25 cellular contexts compared by ENCODE assay signal in the genomic region with DNA sequence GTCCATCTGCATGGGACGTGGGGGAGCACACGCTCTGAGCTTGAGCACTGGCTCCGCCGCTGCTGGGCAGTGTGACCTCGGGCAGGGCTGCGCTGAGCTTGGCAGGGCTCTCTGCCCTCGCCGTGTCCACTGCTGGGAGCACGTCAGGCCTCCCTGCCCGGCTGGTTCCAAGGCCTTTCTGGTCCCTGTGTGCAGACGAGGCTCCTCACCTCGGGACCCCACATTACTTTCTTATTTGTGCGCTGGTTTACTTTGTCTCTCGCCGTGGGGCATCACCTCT. TPM values are rescaled to one million over a fixed set of nuclear protein-coding genes. Genes with fewer than 3 reads are reported as not detected.
DNase-seq lines count a peak whose midpoint lies in the region; ATAC-seq and TF ChIP-seq lines count a peak whose summit lies in the region.
"Had no signal": no experiment of that assay in that cellular context is flagged by ENCODE, and none has a peak within 500 bp of the region (broad histone marks: within the 10 kb centered on the region; RNA-seq: fewer than 3 reads in every experiment).

No MANE protein-coding gene starts in this region.

- no peaks in the 10 kb centered on the region for H3K9me3 Mint-ChIP-seq in nephron progenitor cell
- H3K9me3 Mint-ChIP-seq: activated CD4-positive, alpha-beta T cell treated with anti-CD3 and anti-CD28 coated beads, Interleukin-2, amount 10 ng/mL, durations not matched to agents 7 days and 5 days; activated naive CD8-positive, alpha-beta T cell treated with anti-CD3 and anti-CD28 coated beads for 36 hours; mesothelial cell of epicardium; stimulated activated effector memory CD8-positive, alpha-beta T cell treated with anti-CD3 and anti-CD28 coated beads, Interleukin-12 subunit alpha, Interleukin-12 subunit beta, amount 100 ng/mL, for 72 hours had no signal

- no peak overlapping the region for H3K4me3 ChIP-seq in adrenal gland
- H3K4me3 ChIP-seq in suprapubic skin: no peak overlapping the region
- H3K4me3 ChIP-seq: HAP-1, Peyer's patch had no signal

- no peak for TF ChIP-seq CTCF in C4-2B (conservative IDR thresholded peaks at IDR 0.05)
- no peak for TF ChIP-seq CTCF in adrenal gland (IDR thresholded peaks at IDR 0.05)
- no peak for TF ChIP-seq CTCF in nephron progenitor cell (IDR thresholded peaks at IDR 0.05)
- no peak for TF ChIP-seq CTCF in suprapubic skin (IDR thresholded peaks at IDR 0.05)

- TF ChIP-seq EP300 in suprapubic skin (IDR thresholded peaks at IDR 0.05): no peak

- ATAC-seq in GM21723 (IDR thresholded peaks at IDR 0.05; ENCODE audit: unreplicated experiment): no peak
- ATAC-seq: left ventricle myocardium superior had no signal

- H3K27ac Mint-ChIP-seq in nephron progenitor cell: peak overlapping the region; percentile 69
- H3K27ac Mint-ChIP-seq: activated CD4-positive, alpha-beta T cell treated with anti-CD3 and anti-CD28 coated beads, Interleukin-2, amount 10 ng/mL, durations not matched to agents 7 days and 5 days; activated naive CD8-positive, alpha-beta T cell treated with anti-CD3 and anti-CD28 coated beads for 36 hours; B cell; mesothelial cell of epicardium had no signal

- H3K9me3 ChIP-seq in adrenal gland (replicated peaks in 1 of 3) (no peaks in the 10 kb centered on the region), suprapubic skin (no peaks in the 10 kb centered on the region)
- H3K9me3 ChIP-seq: HAP-1, Peyer's patch had no signal

- peak overlapping the region; percentile 98 for H3K27ac ChIP-seq in C4-2B
- peak overlapping the region in 4 of 5 donors; percentile 84 to 99 (median 94) for H3K27ac ChIP-seq in adrenal gland
- peak overlapping the region; percentile 66 for H3K27ac ChIP-seq in suprapubic skin
- H3K27ac ChIP-seq: epithelial cell of prostate, Peyer's patch had no signal

- H3K27me3 Mint-ChIP-seq in nephron progenitor cell (ENCODE audit: low read depth, poor library complexity): no peaks in the 10 kb centered on the region
- H3K27me3 Mint-ChIP-seq: activated CD4-positive, alpha-beta T cell treated with anti-CD3 and anti-CD28 coated beads, Interleukin-2, amount 10 ng/mL, durations not matched to agents 7 days and 5 days; activated naive CD8-positive, alpha-beta T cell treated with anti-CD3 and anti-CD28 coated beads for 36 hours; B cell had no signal

- H3K4me1 ChIP-seq in adrenal gland (replicated peaks in 1 of 2) (peaks cover 88 to 92% of the 10 kb centered on the region in 2 donors), suprapubic skin (peaks cover 96% of the 10 kb centered on the region)
- H3K4me1 ChIP-seq: HAP-1 had no signal

- TF ChIP-seq POLR2A in adrenal gland (IDR thresholded peaks at IDR 0.05) (peak in 1 of 2 donors; percentile 64), suprapubic skin (IDR thresholded peaks at IDR 0.05) (no peak), erythroblast (IDR thresholded peaks at IDR 0.05; ENCODE audit: low read length) (no peak)

- DNase-seq in adrenal gland (peak; percentile 72 to 90 (median 82)), nephron progenitor cell (no peak), suprapubic skin (ENCODE audit: low spot score in 2 of 2) (no peak), NCI-H146 treated with DMSO at 0.1 percent for 48 hours (lab: John Stamatoyannopoulos, UW; ENCODE audit: unreplicated experiment) (no peak), erythroblast (lab: John Stamatoyannopoulos, UW) (no peak), NCI-H2029 (lab: John Stamatoyannopoulos, UW) (no peak)
- DNase-seq: activated CD4-positive, alpha-beta T cell treated with anti-CD3 and anti-CD28 coated beads, Interleukin-2, amount 10 ng/mL, durations not matched to agents 7 days and 5 days; activated gamma-delta T cell; activated naive CD8-positive, alpha-beta T cell treated with anti-CD3 and anti-CD28 coated beads for 36 hours; activated T-cell treated with anti-CD3 and anti-CD28 coated beads, Interleukin-2, amount 50 U/mL, for 1 hour; aorta; left ventricle myocardium superior; NCI-H146; NCI-H748 treated with DMSO at 0.1 percent for 48 hours; occipital lobe; Peyer's patch; SIG-M5; T-helper 9 cell had no signal

- H3K4me3 Mint-ChIP-seq in nephron progenitor cell: no peak overlapping the region
- H3K4me3 Mint-ChIP-seq: activated CD4-positive, alpha-beta T cell treated with anti-CD3 and anti-CD28 coated beads, Interleukin-2, amount 10 ng/mL, durations not matched to agents 7 days and 5 days; activated naive CD8-positive, alpha-beta T cell treated with anti-CD3 and anti-CD28 coated beads for 36 hours; B cell; mesothelial cell of epicardium; stimulated activated effector memory CD8-positive, alpha-beta T cell treated with anti-CD3 and anti-CD28 coated beads, Interleukin-12 subunit alpha, Interleukin-12 subunit beta, amount 100 ng/mL, for 72 hours had no signal

- H3K27me3 ChIP-seq in adrenal gland (no peaks in the 10 kb centered on the region), suprapubic skin (no peaks in the 10 kb centered on the region)
- H3K27me3 ChIP-seq: Peyer's patch had no signal

- H3K36me3 ChIP-seq in adrenal gland (replicated peaks in 1 of 2): no peaks in the 10 kb centered on the region
- no peaks in the 10 kb centered on the region for H3K36me3 ChIP-seq in suprapubic skin
- H3K36me3 ChIP-seq: HAP-1 had no signal

- WGBS in adrenal gland, 4 donors: 42 to 67% (median 57%) methylated on average over 4 to 15 of the region's 15 CpGs
- 73% methylated on average over 13 of the region's 15 CpGs for WGBS in suprapubic skin

- peaks cover 56% of the 10 kb centered on the region for H3K4me1 Mint-ChIP-seq in nephron progenitor cell
- H3K4me1 Mint-ChIP-seq: activated CD4-positive, alpha-beta T cell treated with anti-CD3 and anti-CD28 coated beads, Interleukin-2, amount 10 ng/mL, durations not matched to agents 7 days and 5 days; activated naive CD8-positive, alpha-beta T cell treated with anti-CD3 and anti-CD28 coated beads for 36 hours had no signal

- intact Hi-C loops in adrenal gland (cut with DNase I): loop anchor here (5.0 kb wide), 2 partner anchors 38 to 43 kb away; partner anchors contain the start of gene RXRA (in 1 of the 2)

- H3K36me3 Mint-ChIP-seq in nephron progenitor cell (ENCODE audit: low read depth): no peaks in the 10 kb centered on the region
- H3K36me3 Mint-ChIP-seq: activated naive CD8-positive, alpha-beta T cell treated with anti-CD3 and anti-CD28 coated beads for 36 hours; mesothelial cell of epicardium; stimulated activated effector memory CD8-positive, alpha-beta T cell treated with anti-CD3 and anti-CD28 coated beads, Interleukin-12 subunit alpha, Interleukin-12 subunit beta, amount 100 ng/mL, for 72 hours had no signal

RNA-seq across cellular contexts. Expression of gene RXRA, which starts 43.9 kb away (rescaled TPM):
- total RNA-seq in adrenal gland (100 to 1,000 TPM in 4 of 8 donors, 10 to 100 TPM in 4; 64.2 to 114 (median 94.7) TPM), suprapubic skin (100 to 1,000 TPM; 165 to 240 (median 185) TPM)
- polyA plus RNA-seq in adrenal gland: 10 to 100 TPM; 16.1 to 72.9 (median 31.6) TPM

Comparison
In these comparisons a context has a peak if more than half of its experiments do, and no peak if none do; other contexts are left out.
1. DNase-seq: peak in adrenal gland (7 of 7); none in nephron progenitor cell (single experiment), suprapubic skin (0 of 2), NCI-H146 treated with DMSO at 0.1 percent for 48 hours (single experiment), erythroblast (0 of 2) and NCI-H2029 (single experiment).
2. Peak in every context shown above with its lines, with median percentiles within 50 percentile points of each other: H3K27ac ChIP-seq.